13 cellular contexts compared by ENCODE assay signal in the genomic region with DNA sequence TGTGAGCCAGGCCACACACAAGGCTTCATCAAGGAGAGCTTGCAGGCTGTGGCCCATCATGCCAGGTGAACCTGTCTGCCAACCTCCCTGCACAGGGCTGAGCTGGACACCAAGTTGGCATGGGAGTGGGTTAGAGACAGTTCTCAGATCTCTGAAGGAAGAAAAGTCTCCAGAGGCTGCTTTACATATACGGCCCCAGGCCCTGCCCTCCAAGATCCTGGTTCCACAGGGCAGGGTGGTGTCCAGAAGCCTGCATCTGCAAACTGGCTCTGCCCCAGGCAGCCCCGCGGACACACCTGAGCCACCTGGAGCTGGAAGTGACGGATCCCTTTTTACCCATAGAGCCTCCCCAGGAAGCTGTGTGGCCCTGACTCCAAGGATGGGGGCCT. TPM values are rescaled to one million over a fixed set of nuclear protein-coding genes. Genes with fewer than 3 reads are reported as not detected.
DNase-seq lines count a peak whose midpoint lies in the region; ATAC-seq and TF ChIP-seq lines count a peak whose summit lies in the region.
"Had no signal": no experiment of that assay in that cellular context is flagged by ENCODE, and none has a peak within 500 bp of the region (broad histone marks: within the 10 kb centered on the region; RNA-seq: fewer than 3 reads in every experiment).

No MANE protein-coding gene starts in this region.

- intact Hi-C loops in left ventricle myocardium superior (cut with micrococcal nuclease) = no loop called here
- intact Hi-C loops in posterior vena cava (cut with DNase I) = loop anchor here in 1 of 2 donors (5.0 kb wide), 1 partner anchor 407 kb away; a partner anchor contains a TSS
- intact Hi-C loops in upper lobe of right lung (cut with DNase I) = no loop called here
- intact Hi-C loops in adrenal gland (cut with DNase I) = loop anchor here in 1 of 2 donors (5.0 kb wide), 1 partner anchor 407 kb away; a partner anchor contains a TSS

- H3K9me3 ChIP-seq in upper lobe of right lung (no peaks in the 10 kb centered on the region), adrenal gland (replicated peaks in 1 of 3) (no peaks in the 10 kb centered on the region)
- H3K9me3 ChIP-seq: BE2C had no signal

- ATAC-seq in left ventricle myocardium superior (no peak), upper lobe of right lung (no peak)
- ATAC-seq in naive thymus-derived CD8-positive, alpha-beta T cell = no peak

- no peak overlapping the region for H3K27ac Mint-ChIP-seq in activated CD4-positive, alpha-beta memory T cell treated with anti-CD3 and anti-CD28 coated beads, Interleukin-2, amount 10 ng/mL, durations not matched to agents 7 days and 5 days
- no peak overlapping the region for H3K27ac Mint-ChIP-seq in naive thymus-derived CD8-positive, alpha-beta T cell
- H3K27ac Mint-ChIP-seq: stimulated activated naive CD8-positive, alpha-beta T cell treated with anti-CD3 and anti-CD28 coated beads, Interleukin-15, Interleukin-2, amounts not matched to agents 100 ng/mL and 50 ng/mL, for 24 hours; T-helper 2 cell treated with Interferon-gamma antibody and Interleukin-4, amounts not matched to agents 5 μg/mL and 100 μg/mL, for 36 hours had no signal

- H3K27me3 Mint-ChIP-seq in activated CD4-positive, alpha-beta memory T cell treated with anti-CD3 and anti-CD28 coated beads, Interleukin-2, amount 10 ng/mL, durations not matched to agents 7 days and 5 days = no peaks in the 10 kb centered on the region
- no peaks in the 10 kb centered on the region for H3K27me3 Mint-ChIP-seq in naive thymus-derived CD8-positive, alpha-beta T cell
- H3K27me3 Mint-ChIP-seq: progenitor cell of endocrine pancreas; stimulated activated naive CD8-positive, alpha-beta T cell treated with anti-CD3 and anti-CD28 coated beads, Interleukin-15, Interleukin-2, amounts not matched to agents 100 ng/mL and 50 ng/mL, for 24 hours had no signal

- DNase-seq in left ventricle myocardium superior (peak; percentile 27), posterior vena cava (ENCODE audit: low spot score) (peak; percentile 57), upper lobe of right lung (no peak), adrenal gland (no peak)
- no peak for DNase-seq in activated CD4-positive, alpha-beta memory T cell treated with anti-CD3 and anti-CD28 coated beads, Interleukin-2, amount 10 ng/mL, durations not matched to agents 7 days and 5 days
- no peak for DNase-seq in naive thymus-derived CD8-positive, alpha-beta T cell
- DNase-seq: activated gamma-delta T cell had no signal

- no peaks in the 10 kb centered on the region for H3K9me3 Mint-ChIP-seq in activated CD4-positive, alpha-beta memory T cell treated with anti-CD3 and anti-CD28 coated beads, Interleukin-2, amount 10 ng/mL, durations not matched to agents 7 days and 5 days
- H3K9me3 Mint-ChIP-seq in naive thymus-derived CD8-positive, alpha-beta T cell = no peaks in the 10 kb centered on the region
- H3K9me3 Mint-ChIP-seq: H9; stimulated activated naive CD8-positive, alpha-beta T cell treated with anti-CD3 and anti-CD28 coated beads, Interleukin-15, Interleukin-2, amounts not matched to agents 100 ng/mL and 50 ng/mL, for 24 hours; T-helper 2 cell treated with Interferon-gamma antibody and Interleukin-4, amounts not matched to agents 5 μg/mL and 100 μg/mL, for 36 hours had no signal

- H3K4me3 Mint-ChIP-seq in activated CD4-positive, alpha-beta memory T cell treated with anti-CD3 and anti-CD28 coated beads, Interleukin-2, amount 10 ng/mL, durations not matched to agents 7 days and 5 days = no peak overlapping the region
- no peak overlapping the region for H3K4me3 Mint-ChIP-seq in naive thymus-derived CD8-positive, alpha-beta T cell
- H3K4me3 Mint-ChIP-seq: H9; stimulated activated naive CD8-positive, alpha-beta T cell treated with anti-CD3 and anti-CD28 coated beads, Interleukin-15, Interleukin-2, amounts not matched to agents 100 ng/mL and 50 ng/mL, for 24 hours; T-helper 2 cell treated with Interferon-gamma antibody and Interleukin-4, amounts not matched to agents 5 μg/mL and 100 μg/mL, for 36 hours had no signal

- peaks cover 18% of the 10 kb centered on the region for H3K4me1 Mint-ChIP-seq in activated CD4-positive, alpha-beta memory T cell treated with anti-CD3 and anti-CD28 coated beads, Interleukin-2, amount 10 ng/mL, durations not matched to agents 7 days and 5 days
- H3K4me1 Mint-ChIP-seq in naive thymus-derived CD8-positive, alpha-beta T cell = peaks cover 5 to 10% (median 7%) of the 10 kb centered on the region in 4 donors

- H3K27ac ChIP-seq in angular gyrus (ENCODE audit: low read depth, low read length) = peak overlapping the region; percentile 17
- H3K27ac ChIP-seq in upper lobe of right lung = peak overlapping the region; percentile 20
- H3K27ac ChIP-seq in adrenal gland = peak overlapping the region in 1 of 5 donors; percentile 49

- TF ChIP-seq POLR2A in adrenal gland (IDR thresholded peaks at IDR 0.05) = no peak

- POLR2A ChIA-PET in activated CD4-positive, alpha-beta memory T cell treated with anti-CD3 and anti-CD28 coated beads, Interleukin-2, amount 10 ng/mL, durations not matched to agents 7 days and 5 days (lab: Charles Lee) = no interaction called here
- POLR2A ChIA-PET in naive thymus-derived CD8-positive, alpha-beta T cell (lab: Charles Lee) = interaction anchor here (0.7 to 1.2 kb wide), 2 partner anchors 60 to 215 kb away, joined by 3 read pairs; a partner anchor contains a TSS

- peaks cover 23% of the 10 kb centered on the region for H3K4me1 ChIP-seq in upper lobe of right lung
- H3K4me1 ChIP-seq in adrenal gland (replicated peaks in 1 of 2) = peaks cover 0 to 12% of the 10 kb centered on the region in 2 donors

- H3K4me3 ChIP-seq in upper lobe of right lung (no peak overlapping the region), adrenal gland (no peak overlapping the region)

- TF ChIP-seq CTCF in upper lobe of right lung (IDR thresholded peaks at IDR 0.05) (no peak), adrenal gland (IDR thresholded peaks at IDR 0.05) (no peak)

- peaks cover 5% of the 10 kb centered on the region for H3K36me3 Mint-ChIP-seq in activated CD4-positive, alpha-beta memory T cell treated with anti-CD3 and anti-CD28 coated beads, Interleukin-2, amount 10 ng/mL, durations not matched to agents 7 days and 5 days (ENCODE audit: low read depth)
- peaks cover 0 to 48% (median 8%) of the 10 kb centered on the region in 3 donors for H3K36me3 Mint-ChIP-seq in naive thymus-derived CD8-positive, alpha-beta T cell

- CTCF ChIA-PET in activated CD4-positive, alpha-beta memory T cell treated with anti-CD3 and anti-CD28 coated beads, Interleukin-2, amount 10 ng/mL, durations not matched to agents 7 days and 5 days (lab: Charles Lee) = interaction anchor here (0.8 to 3.5 kb wide), 18 partner anchors 10 to 751 kb away, joined by 3 to 27 read pairs (median 6); a partner anchor contains a TSS

- H3K36me3 ChIP-seq in upper lobe of right lung = peaks cover 37% of the 10 kb centered on the region
- H3K36me3 ChIP-seq in adrenal gland (replicated peaks in 1 of 2) = peaks cover 0 to 29% of the 10 kb centered on the region in 2 donors

- no peaks in the 10 kb centered on the region for H3K27me3 ChIP-seq in upper lobe of right lung
- H3K27me3 ChIP-seq in adrenal gland = no peaks in the 10 kb centered on the region
- H3K27me3 ChIP-seq: BE2C had no signal

- 78 to 89% (median 85%) methylated on average over 3 to 4 of the region's 4 CpGs for WGBS in adrenal gland, 4 donors

RNA-seq across cellular contexts. Expression of a gene that starts 24.2 kb away (rescaled TPM):
- total RNA-seq in left ventricle myocardium superior (2.7 TPM), posterior vena cava (1 to 10 TPM; 2.3 to 6.9 TPM), upper lobe of right lung (7.3 TPM), adrenal gland (10 to 100 TPM in 6 of 8 donors, 1 to 10 TPM in 2; 7.5 to 21.6 (median 13.3) TPM)
- total RNA-seq in activated CD4-positive, alpha-beta memory T cell treated with anti-CD3 and anti-CD28 coated beads, Interleukin-2, amount 10 ng/mL, durations not matched to agents 7 days and 5 days = 1 to 10 TPM; 2.7 to 3.7 TPM
- total RNA-seq in naive thymus-derived CD8-positive, alpha-beta T cell = 1 to 10 TPM; 1.7 to 2.0 TPM
- 1 to 10 TPM in 1 of 3 donors, under 1 TPM in 1, not detected in 1; 0.33 to 2.0 TPM for polyA plus RNA-seq in naive thymus-derived CD8-positive, alpha-beta T cell
- polyA plus RNA-seq in adrenal gland = 1 to 10 TPM; 4.3 to 9.2 (median 7.4) TPM

RNA-seq across cellular contexts. Expression of a gene that starts 24.3 kb away (rescaled TPM):
- total RNA-seq in left ventricle myocardium superior (4.5 TPM), posterior vena cava (10 to 100 TPM; 10.1 to 16.8 TPM), upper lobe of right lung (22.7 TPM), adrenal gland (10 to 100 TPM in 1 of 8 donors, 1 to 10 TPM in 7; 2.5 to 11.4 (median 5.5) TPM)
- total RNA-seq in activated CD4-positive, alpha-beta memory T cell treated with anti-CD3 and anti-CD28 coated beads, Interleukin-2, amount 10 ng/mL, durations not matched to agents 7 days and 5 days = 1 to 10 TPM; 8.7 to 9.2 TPM
- total RNA-seq in naive thymus-derived CD8-positive, alpha-beta T cell = 10 to 100 TPM; 10.3 to 11.1 TPM
- polyA plus RNA-seq in naive thymus-derived CD8-positive, alpha-beta T cell = 1 to 10 TPM; 4.0 to 6.5 (median 4.7) TPM
- polyA plus RNA-seq in adrenal gland = 1 to 10 TPM; 1.3 to 7.1 (median 4.7) TPM

RNA-seq across cellular contexts. Expression of a gene that starts 56.3 kb away (rescaled TPM):
- 13.8 TPM for total RNA-seq in left ventricle myocardium superior
- total RNA-seq in posterior vena cava = 10 to 100 TPM; 27.1 to 37.2 TPM
- total RNA-seq in upper lobe of right lung = 20.8 TPM
- total RNA-seq in activated CD4-positive, alpha-beta memory T cell treated with anti-CD3 and anti-CD28 coated beads, Interleukin-2, amount 10 ng/mL, durations not matched to agents 7 days and 5 days = 1 to 10 TPM; 5.4 to 7.0 TPM
- 1 to 10 TPM; 8.3 to 9.8 TPM for total RNA-seq in naive thymus-derived CD8-positive, alpha-beta T cell
- 1 to 10 TPM; 4.8 to 6.7 (median 5.0) TPM for polyA plus RNA-seq in naive thymus-derived CD8-positive, alpha-beta T cell
- total RNA-seq in adrenal gland = 10 to 100 TPM in 5 of 8 donors, 1 to 10 TPM in 3; 5.5 to 17.5 (median 12.4) TPM
- 10 to 100 TPM; 10.1 to 18.5 (median 16.4) TPM for polyA plus RNA-seq in adrenal gland

Comparison
In these comparisons a context has a peak if more than half of its experiments do, and no peak if none do; other contexts are left out.
1. DNase-seq: peak in left ventricle myocardium superior (single experiment) and posterior vena cava (single experiment); none in upper lobe of right lung (single experiment), activated CD4-positive, alpha-beta memory T cell treated with anti-CD3 and anti-CD28 coated beads, Interleukin-2, amount 10 ng/mL, durations not matched to agents 7 days and 5 days (single experiment), naive thymus-derived CD8-positive, alpha-beta T cell (0 of 10) and adrenal gland (0 of 7).